28 cellular contexts compared by ENCODE assay signal in the genomic region with DNA sequence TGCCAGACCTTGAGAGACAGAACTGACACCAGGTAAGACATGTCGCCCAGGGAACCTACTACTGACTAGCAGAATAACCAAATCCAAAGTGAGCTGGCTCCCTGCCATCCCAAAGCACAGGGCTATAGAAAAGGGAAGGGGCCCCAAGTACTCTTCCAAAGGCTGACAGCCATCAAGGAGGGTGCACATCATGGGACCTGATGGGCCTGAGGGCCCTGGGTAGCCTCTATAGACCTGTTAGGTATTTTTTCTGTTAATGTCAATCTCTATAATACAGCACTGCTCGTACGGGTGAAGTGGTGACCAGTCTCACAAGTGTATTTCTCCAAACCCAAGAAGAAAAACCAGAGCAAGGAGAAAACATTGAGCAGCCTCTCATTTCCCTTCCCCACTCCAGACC.
"Had no signal": no experiment of that assay in that cellular context is flagged by ENCODE, and none has a peak within 500 bp of the region (broad histone marks: within the 10 kb centered on the region; RNA-seq: fewer than 3 reads in every experiment).

No MANE protein-coding gene starts in this region.

- ATAC-seq: left cardiac atrium; left lung; lower lobe of right lung; naive thymus-derived CD8-positive, alpha-beta T cell; sciatic nerve; stimulated activated effector memory CD8-positive, alpha-beta T cell treated with anti-CD3 and anti-CD28 coated beads, Interleukin-12 subunit alpha, Interleukin-12 subunit beta, amount 100 ng/mL, for 72 hours; upper lobe of right lung had no signal

- H3K4me1 ChIP-seq: left lung, lower lobe of right lung, neural progenitor cell, suprapubic skin, tibial artery, upper lobe of right lung had no signal

- H3K36me3 Mint-ChIP-seq: neural progenitor cell had no signal

- H3K9ac ChIP-seq: neural progenitor cell had no signal

- H3K9me3 Mint-ChIP-seq: naive thymus-derived CD8-positive, alpha-beta T cell; nephron; neural progenitor cell; stimulated activated effector memory CD8-positive, alpha-beta T cell treated with anti-CD3 and anti-CD28 coated beads, Interleukin-12 subunit alpha, Interleukin-12 subunit beta, amount 100 ng/mL, for 72 hours; stimulated activated naive CD8-positive, alpha-beta T cell treated with anti-CD3 and anti-CD28 coated beads, Interleukin-15, Interleukin-2, amounts not matched to agents 100 ng/mL and 50 ng/mL, for 24 hours had no signal

- H2AFZ ChIP-seq: neural progenitor cell had no signal

- H3K27ac ChIP-seq: left lung, lower lobe of right lung, neural progenitor cell, ovary, right atrium auricular region, skin epidermis, suprapubic skin, thoracic aorta, tibial artery, upper lobe of right lung had no signal

- DNase-seq: hippocampal formation; kidney glomerular epithelial cell; left cardiac atrium; left lung; lower lobe of right lung; mammary epithelial cell; mesenchymal stem cell; naive thymus-derived CD8-positive, alpha-beta T cell; stimulated activated CD4-positive, alpha-beta T cell treated with anti-CD3 and anti-CD28 coated beads, Interleukin-12 subunit alpha, Interleukin-12 subunit beta, amount 100 ng/mL, for 4 hours; stimulated activated CD4-positive, alpha-beta T cell treated with anti-CD3 and anti-CD28 coated beads, Interleukin-15, amount 100 ng/mL, for 24 hours; stimulated activated CD4-positive, alpha-beta T cell treated with anti-CD3 and anti-CD28 coated beads, Interleukin-4, amount 100 ng/mL, for 24 hours; stimulated activated naive CD4-positive, alpha-beta T cell; tibial artery; trophoblast cell; upper lobe of right lung had no signal

- H3K36me3 ChIP-seq: neural progenitor cell, ovary had no signal

- H3K9me3 ChIP-seq: left lung, lower lobe of right lung, ovary, right atrium auricular region, suprapubic skin, thoracic aorta, tibial artery, upper lobe of right lung had no signal

- H3K4me1 Mint-ChIP-seq: naive thymus-derived CD8-positive, alpha-beta T cell; nephron; stimulated activated effector memory CD8-positive, alpha-beta T cell treated with anti-CD3 and anti-CD28 coated beads, Interleukin-12 subunit alpha, Interleukin-12 subunit beta, amount 100 ng/mL, for 72 hours had no signal

- FAIRE-seq: keratinocyte, urothelium cell line had no signal

- H3K4me3 ChIP-seq: left lung, lower lobe of right lung, neural progenitor cell, ovary, right atrium auricular region, skin epidermis, suprapubic skin, thoracic aorta, tibial artery, upper lobe of right lung had no signal

- H3K27me3 ChIP-seq: left lung, neural progenitor cell, ovary, suprapubic skin, tibial artery, upper lobe of right lung had no signal

- H3K4me3 Mint-ChIP-seq: naive thymus-derived CD8-positive, alpha-beta T cell; nephron; neural progenitor cell; stimulated activated effector memory CD8-positive, alpha-beta T cell treated with anti-CD3 and anti-CD28 coated beads, Interleukin-12 subunit alpha, Interleukin-12 subunit beta, amount 100 ng/mL, for 72 hours; stimulated activated naive CD8-positive, alpha-beta T cell treated with anti-CD3 and anti-CD28 coated beads, Interleukin-15, Interleukin-2, amounts not matched to agents 100 ng/mL and 50 ng/mL, for 24 hours had no signal

- H3K27me3 Mint-ChIP-seq: naive thymus-derived CD8-positive, alpha-beta T cell; progenitor cell of endocrine pancreas; stimulated activated naive CD8-positive, alpha-beta T cell treated with anti-CD3 and anti-CD28 coated beads, Interleukin-15, Interleukin-2, amounts not matched to agents 100 ng/mL and 50 ng/mL, for 24 hours had no signal

- H3K4me2 ChIP-seq: neural progenitor cell had no signal

- H3K27ac Mint-ChIP-seq: naive thymus-derived CD8-positive, alpha-beta T cell; nephron; neural progenitor cell; progenitor cell of endocrine pancreas; stimulated activated effector memory CD8-positive, alpha-beta T cell treated with anti-CD3 and anti-CD28 coated beads, Interleukin-12 subunit alpha, Interleukin-12 subunit beta, amount 100 ng/mL, for 72 hours; stimulated activated naive CD8-positive, alpha-beta T cell treated with anti-CD3 and anti-CD28 coated beads, Interleukin-15, Interleukin-2, amounts not matched to agents 100 ng/mL and 50 ng/mL, for 24 hours had no signal
